In genomic region chr22:20857247-20857643, GRCh38 we compare ENCODE assay signal across 8 cellular contexts. TPM values are rescaled to one million over a fixed set of nuclear protein-coding genes. Genes with fewer than 3 reads are reported as not detected.
DNase-seq lines count a peak whose midpoint lies in the region; ATAC-seq and TF ChIP-seq lines count a peak whose summit lies in the region.

No MANE protein-coding gene starts in this region.

- peaks cover 67% of the 10 kb centered on the region for H3K79me2 ChIP-seq in OCI-LY3 (ENCODE audit: low read length)

- POLR2A ChIA-PET in CD8-positive, alpha-beta memory T cell (lab: Charles Lee), result no interaction called here

- H3K4me3 Mint-ChIP-seq in CD8-positive, alpha-beta memory T cell, result peak overlapping the region; percentile 87 to 97 (median 88)
- H3K4me3 Mint-ChIP-seq in endodermal cell (peak overlapping the region; percentile 83), osteocyte (ENCODE audit: unreplicated experiment) (peak overlapping the region; percentile 82)

- H3K27ac ChIP-seq in CD8-positive, alpha-beta memory T cell (ENCODE audit: low read depth, low read length), result no peak overlapping the region
- H3K27ac ChIP-seq in OCI-LY3 (ENCODE audit: low read length), result no peak overlapping the region
- H3K27ac ChIP-seq in endodermal cell (ENCODE audit: low read depth, low read length), result no peak overlapping the region

- CTCF ChIA-PET in CD8-positive, alpha-beta memory T cell (lab: Charles Lee), result interaction anchor here (0.6 kb wide), 1 partner anchor 105 kb away, joined by 3 read pairs; no protein-coding TSS in a partner anchor

- no peak for DNase-seq in CD8-positive, alpha-beta memory T cell
- DNase-seq in endodermal cell (no peak), osteocyte (ENCODE audit: extremely low spot score, unreplicated experiment) (no peak), GDM1 (lab: John Stamatoyannopoulos, UW) (no peak)
- DNase-seq in activated CD8-positive, alpha-beta memory T cell treated with anti-CD3 and anti-CD28 coated beads, Interleukin-2, amount 50 U/mL, for 48 hours, result no peak
- DNase-seq in stimulated activated naive CD4-positive, alpha-beta T cell (lab: John Stamatoyannopoulos, UW), result no peak

- H3K4me1 ChIP-seq in CD8-positive, alpha-beta memory T cell (ENCODE audit: insufficient read depth, low read length), result peaks cover 63% of the 10 kb centered on the region
- peaks cover 16% of the 10 kb centered on the region for H3K4me1 ChIP-seq in OCI-LY3 (ENCODE audit: low read length)
- H3K4me1 ChIP-seq in endodermal cell (ENCODE audit: control insufficient read depth, insufficient read depth, low read length), result peaks cover 3% of the 10 kb centered on the region

- H3K36me3 ChIP-seq in CD8-positive, alpha-beta memory T cell (ENCODE audit: insufficient read depth, low read length), result no peaks in the 10 kb centered on the region
- no peaks in the 10 kb centered on the region for H3K36me3 ChIP-seq in OCI-LY3 (replicated peaks; ENCODE audit: low read depth, low read length)
- H3K36me3 ChIP-seq in endodermal cell (ENCODE audit: control insufficient read depth, insufficient read depth, low read length), result peaks cover under 1% of the 10 kb centered on the region

- H3K9ac ChIP-seq in OCI-LY3 (ENCODE audit: low read length) (peak overlapping the region; percentile 85; the same call in 1 of the 2 replicates), endodermal cell (ENCODE audit: extremely low read depth, low read length, poor library complexity, severe bottlenecking) (no peak overlapping the region)

- no peaks in the 10 kb centered on the region for H3K9me3 ChIP-seq in CD8-positive, alpha-beta memory T cell (ENCODE audit: low read length)
- H3K9me3 ChIP-seq in OCI-LY3 (ENCODE audit: insufficient read depth, low read length) (no peaks in the 10 kb centered on the region), endodermal cell (ENCODE audit: control insufficient read depth, low read length) (no peaks in the 10 kb centered on the region)

- no peak for TF ChIP-seq CTCF in OCI-LY3 (IDR thresholded peaks at IDR 0.05; ENCODE audit: low read depth, low read length)
- TF ChIP-seq CTCF in endodermal cell (conservative IDR thresholded peaks at IDR 0.05), result no peak
- TF ChIP-seq CTCF in osteocyte (IDR thresholded peaks at IDR 0.05), result no peak

- H3K27me3 Mint-ChIP-seq in CD8-positive, alpha-beta memory T cell, result no peaks in the 10 kb centered on the region
- H3K27me3 Mint-ChIP-seq in endodermal cell (ENCODE audit: insufficient read depth) (no peaks in the 10 kb centered on the region), osteocyte (ENCODE audit: unreplicated experiment) (no peaks in the 10 kb centered on the region)

- no peaks in the 10 kb centered on the region for H3K9me3 Mint-ChIP-seq in CD8-positive, alpha-beta memory T cell
- H3K9me3 Mint-ChIP-seq in endodermal cell (no peaks in the 10 kb centered on the region), osteocyte (ENCODE audit: unreplicated experiment) (no peaks in the 10 kb centered on the region)

- peak overlapping the region; percentile 55 for H3K4me3 ChIP-seq in CD8-positive, alpha-beta memory T cell (ENCODE audit: low read length)
- H3K4me3 ChIP-seq in OCI-LY3 (ENCODE audit: low read length) (peak overlapping the region; percentile 98), endodermal cell (ENCODE audit: low read length) (peak overlapping the region; percentile 83)

- H3K36me3 Mint-ChIP-seq in CD8-positive, alpha-beta memory T cell, result peaks cover 0 to 14% (median 2%) of the 10 kb centered on the region in 3 donors
- H3K36me3 Mint-ChIP-seq in endodermal cell (ENCODE audit: low read depth) (peaks cover 2% of the 10 kb centered on the region), osteocyte (ENCODE audit: unreplicated experiment) (peaks cover 3% of the 10 kb centered on the region)

- no peaks in the 10 kb centered on the region for H3K27me3 ChIP-seq in CD8-positive, alpha-beta memory T cell (ENCODE audit: insufficient read depth, low read length, poor library complexity, severe bottlenecking)
- H3K27me3 ChIP-seq in OCI-LY3 (ENCODE audit: low read depth, low read length) (no peaks in the 10 kb centered on the region), endodermal cell (ENCODE audit: control insufficient read depth, insufficient read depth, low read length, poor library complexity, severe bottlenecking) (no peaks in the 10 kb centered on the region)

- peaks cover 51 to 77% (median 63%) of the 10 kb centered on the region in 3 donors for H3K4me1 Mint-ChIP-seq in CD8-positive, alpha-beta memory T cell
- peaks cover 30% of the 10 kb centered on the region for H3K4me1 Mint-ChIP-seq in endodermal cell
- peaks cover 36% of the 10 kb centered on the region for H3K4me1 Mint-ChIP-seq in osteocyte (ENCODE audit: unreplicated experiment)

- no peak for ATAC-seq in GM18870 (IDR thresholded peaks at IDR 0.05; ENCODE audit: unreplicated experiment)

- H3K27ac Mint-ChIP-seq in CD8-positive, alpha-beta memory T cell, result peak overlapping the region in 7 of 8 donors; percentile 74 to 98 (median 87)
- no peak overlapping the region for H3K27ac Mint-ChIP-seq in endodermal cell
- no peak overlapping the region for H3K27ac Mint-ChIP-seq in osteocyte (ENCODE audit: unreplicated experiment)

- peak overlapping the region; percentile 94 for H3K4me2 ChIP-seq in OCI-LY3 (ENCODE audit: low read length)

- no peak overlapping the region for H2AFZ ChIP-seq in OCI-LY3 (ENCODE audit: low read depth, low read length)

- H4K20me1 ChIP-seq in OCI-LY3 (ENCODE audit: insufficient read depth, low read length), result peaks cover 28% of the 10 kb centered on the region

- 76 to 91% methylated on average over 4 to 7 of the region's 7 CpGs for WGBS in endodermal cell (ENCODE audit: insufficient coverage in 1 of 2, insufficient read length in 1 of 2), 2 experiments

RNA-seq across cellular contexts. Expression of gene PI4KA, which starts 1.4 kb away (rescaled TPM):
- total RNA-seq in CD8-positive, alpha-beta memory T cell, result 10 to 100 TPM; 64.9 to 65.5 TPM
- polyA plus RNA-seq in CD8-positive, alpha-beta memory T cell, result 65.8 TPM
- total RNA-seq in endodermal cell, result 10 to 100 TPM; 49.0 to 62.0 TPM
- 35.3 TPM for polyA plus RNA-seq in endodermal cell (2013, experiment 1 of 2)
- 33.2 TPM for polyA plus RNA-seq in endodermal cell (2013, experiment 2 of 2)
- total RNA-seq in osteocyte, result 108 and 116 TPM in 2 replicates

RNA-seq across cellular contexts. Expression of gene SNAP29, which starts 1.6 kb away (rescaled TPM):
- total RNA-seq in CD8-positive, alpha-beta memory T cell, result 10 to 100 TPM; 21.9 to 23.3 TPM
- polyA plus RNA-seq in CD8-positive, alpha-beta memory T cell, result 26.0 TPM
- total RNA-seq in endodermal cell (10 to 100 TPM; 16.5 to 21.8 TPM), osteocyte (28.0 and 30.0 TPM in 2 replicates)
- polyA plus RNA-seq in endodermal cell (2013, experiment 1 of 2), result 17.1 TPM
- polyA plus RNA-seq in endodermal cell (2013, experiment 2 of 2), result 18.4 TPM

RNA-seq across cellular contexts. Expression of gene CRKL, which starts 60.0 kb away (rescaled TPM):
- total RNA-seq in CD8-positive, alpha-beta memory T cell, result 10 to 100 TPM; 94.0 to 98.1 TPM
- 54.5 TPM for polyA plus RNA-seq in CD8-positive, alpha-beta memory T cell
- total RNA-seq in endodermal cell (100 to 1,000 TPM in 1 of 2 donors, 10 to 100 TPM in 1; 89.5 to 104 TPM), osteocyte (56.0 and 58.8 TPM in 2 replicates)
- polyA plus RNA-seq in endodermal cell (2013, experiment 1 of 2), result 50.0 TPM
- 52.3 TPM for polyA plus RNA-seq in endodermal cell (2013, experiment 2 of 2)

Comparison
In these comparisons a context has a peak if more than half of its experiments do, and no peak if none do; other contexts are left out.
1. H3K27ac Mint-ChIP-seq: peak in CD8-positive, alpha-beta memory T cell (7 of 8); none in endodermal cell (single experiment) and osteocyte (single experiment).
2. Peak in every context shown above with its lines, with median percentiles within 50 percentile points of each other: H3K4me3 ChIP-seq and H3K4me3 Mint-ChIP-seq.